ENCODE assay signal across 26 cellular contexts in genomic region chr11:31972623-31973022, GRCh38.
"Had no signal": no experiment of that assay in that cellular context is flagged by ENCODE, and none has a peak within 500 bp of the region (broad histone marks: within the 10 kb centered on the region; RNA-seq: fewer than 3 reads in every experiment).

No MANE protein-coding gene starts in this region.

- H3K9ac ChIP-seq: neural progenitor cell, parathyroid adenoma had no signal

- H3K9me3 ChIP-seq: esophagus muscularis mucosa, mucosa of descending colon, right atrium auricular region, stomach, tibial artery had no signal

- H3K4me2 ChIP-seq: neural progenitor cell had no signal

- H3K79me2 ChIP-seq: parathyroid adenoma had no signal

- H2AFZ ChIP-seq: neural progenitor cell, parathyroid adenoma had no signal

- H3K36me3 ChIP-seq: esophagus muscularis mucosa, left lung, neural progenitor cell, right atrium auricular region, stomach, tibial artery had no signal

- H3K4me1 ChIP-seq: left lung, parathyroid adenoma, right atrium auricular region, stomach, tibial artery had no signal

- H3K27me3 ChIP-seq: neural progenitor cell, right atrium auricular region had no signal

- H3K4me3 Mint-ChIP-seq: mesothelial cell of epicardium; naive B cell; nephron; neural progenitor cell; stimulated activated effector memory CD8-positive, alpha-beta T cell treated with anti-CD3 and anti-CD28 coated beads, Interleukin-12 subunit alpha, Interleukin-12 subunit beta, amount 100 ng/mL, for 72 hours; type B pancreatic cell had no signal

- H3K36me3 Mint-ChIP-seq: mesothelial cell of epicardium; naive B cell; stimulated activated effector memory CD8-positive, alpha-beta T cell treated with anti-CD3 and anti-CD28 coated beads, Interleukin-12 subunit alpha, Interleukin-12 subunit beta, amount 100 ng/mL, for 72 hours; type B pancreatic cell had no signal

- H3K27ac ChIP-seq: dorsolateral prefrontal cortex, esophagus muscularis mucosa, left lung, neural progenitor cell, parathyroid adenoma, right atrium auricular region, stomach, tibial artery had no signal

- H3K27ac Mint-ChIP-seq: mesothelial cell of epicardium; naive B cell; nephron; neural progenitor cell; progenitor cell of endocrine pancreas; stimulated activated effector memory CD8-positive, alpha-beta T cell treated with anti-CD3 and anti-CD28 coated beads, Interleukin-12 subunit alpha, Interleukin-12 subunit beta, amount 100 ng/mL, for 72 hours; type B pancreatic cell had no signal

- H3K4me3 ChIP-seq: dorsolateral prefrontal cortex, esophagus muscularis mucosa, left lung, mucosa of descending colon, neural progenitor cell, right atrium auricular region, stomach, tibial artery had no signal

- DNase-seq: dorsolateral prefrontal cortex; effector CD4-positive, alpha-beta T cell; foreskin melanocyte; head of caudate nucleus; kidney; left cardiac atrium; left lung; mesenchymal stem cell; mucosa of descending colon; naive B cell; stimulated activated CD4-positive, alpha-beta T cell treated with anti-CD3 and anti-CD28 coated beads, Interleukin-2, amount 100 ng/mL, for 24 hours; stimulated activated CD4-positive, alpha-beta T cell treated with anti-CD3 and anti-CD28 coated beads, Interleukin-4, amount 100 ng/mL, for 24 hours; stimulated activated naive CD4-positive, alpha-beta T cell treated with Interleukin-2 at 50 U/mL for 16 hours; stomach; tibial artery had no signal

- ATAC-seq: left cardiac atrium; left lung; mucosa of descending colon; sciatic nerve; stimulated activated effector memory CD8-positive, alpha-beta T cell treated with anti-CD3 and anti-CD28 coated beads, Interleukin-12 subunit alpha, Interleukin-12 subunit beta, amount 100 ng/mL, for 72 hours had no signal

- FAIRE-seq: colon, kidney had no signal

- H3K9me3 Mint-ChIP-seq: stimulated activated effector memory CD8-positive, alpha-beta T cell treated with anti-CD3 and anti-CD28 coated beads, Interleukin-12 subunit alpha, Interleukin-12 subunit beta, amount 100 ng/mL, for 72 hours; type B pancreatic cell had no signal

- H3K4me1 Mint-ChIP-seq: mesothelial cell of epicardium; naive B cell; stimulated activated effector memory CD8-positive, alpha-beta T cell treated with anti-CD3 and anti-CD28 coated beads, Interleukin-12 subunit alpha, Interleukin-12 subunit beta, amount 100 ng/mL, for 72 hours had no signal
